ENCODE assay signal across 1 cellular context in the genomic region with DNA sequence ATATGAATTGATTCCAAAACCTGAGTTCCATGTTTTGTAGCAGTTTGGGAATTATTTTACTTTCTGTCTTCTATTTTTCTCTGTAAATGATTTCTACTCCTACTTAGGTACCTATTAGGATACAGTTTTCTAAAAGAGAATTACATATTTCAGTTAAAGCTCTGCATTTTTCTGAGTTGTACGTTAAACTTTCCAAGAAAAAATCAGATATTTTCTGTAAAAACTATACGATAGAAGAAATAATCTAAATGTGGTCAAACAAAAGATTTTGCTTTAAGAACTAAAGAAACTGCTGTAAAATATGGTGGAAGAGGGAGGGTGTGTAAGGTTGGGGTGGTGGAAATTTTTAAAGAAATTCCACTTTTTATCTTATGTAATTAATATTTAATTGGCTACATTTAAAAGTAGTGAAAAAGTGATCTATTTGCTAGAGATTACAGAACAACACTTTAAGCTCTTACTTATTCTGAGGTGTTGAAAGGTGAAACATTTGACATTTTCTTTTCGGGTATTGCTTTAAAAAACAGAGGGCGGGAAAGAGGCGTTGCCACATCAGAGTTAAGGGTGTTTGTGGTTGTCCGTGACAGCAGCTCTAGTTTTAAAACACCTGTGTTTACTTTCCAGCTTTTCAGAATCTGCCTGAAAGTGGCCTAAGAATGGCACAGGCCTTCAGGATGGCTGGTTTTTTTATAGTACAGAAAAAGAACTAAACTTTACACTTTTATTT.
TF ChIP-seq lines count a peak whose summit lies in the region.

No MANE protein-coding gene starts in this region.

TF ChIP-seq in K562, 482 proteins besides CTCF, POLR2A, EP300 and RAD21 (continued from another document):
- TF ChIP-seq ZNF239 (CRISPR knock-in tag; IDR thresholded peaks at IDR 0.05) = no peak
- no peak for TF ChIP-seq ZNF75A (CRISPR knock-in tag; IDR thresholded peaks at IDR 0.05)
- no peak for TF ChIP-seq CEBPG (CRISPR knock-in tag; IDR thresholded peaks at IDR 0.05)
- no peak for TF ChIP-seq CEBPG (tag; conservative IDR thresholded peaks at IDR 0.05 in 1 of 2, IDR thresholded peaks at IDR 0.05 in 1 of 2)
- no peak for TF ChIP-seq FOXJ2 (tag; IDR thresholded peaks at IDR 0.05)
